In genomic region chr3:134708025-134708597, GRCh38 we compare ENCODE assay signal across 25 cellular contexts. TPM values are rescaled to one million over a fixed set of nuclear protein-coding genes. Genes with fewer than 3 reads are reported as not detected.
DNase-seq lines count a peak whose midpoint lies in the region; ATAC-seq, FAIRE-seq and TF ChIP-seq lines count a peak whose summit lies in the region.
"Had no signal": no experiment of that assay in that cellular context is flagged by ENCODE, and none has a peak within 500 bp of the region (broad histone marks: within the 10 kb centered on the region; RNA-seq: fewer than 3 reads in every experiment).

No MANE protein-coding gene starts in this region.

- H3K4me3 ChIP-seq in ACC112 (ENCODE audit: low read depth, low read length), result peak overlapping the region; percentile 35; the same call in 1 of the 2 replicates
- no peak overlapping the region for H3K4me3 ChIP-seq in astrocyte (ENCODE audit: insufficient read depth, low read depth, low read length)
- no peak overlapping the region for H3K4me3 ChIP-seq in thyroid gland (replicated peaks in 1 of 3)
- H3K4me3 ChIP-seq: A549; BLaER1 treated with 17β-estradiol and CSF1 and Interleukin-3, amounts not matched to agents 10 nM and 100 nM; colonic mucosa; esophagus squamous epithelium; lung; mucosa of descending colon; right lobe of liver; upper lobe of left lung had no signal

- DNase-seq in HT1080 (ENCODE audit: low read depth) (peak; percentile 90), astrocyte (ENCODE audit: low read depth) (peak; percentile 14), kidney tubule cell (ENCODE audit: low spot score) (peak; percentile 66), thyroid gland (no peak), COR-L47 (lab: John Stamatoyannopoulos, UW) (no peak)
- DNase-seq in stimulated activated CD4-positive, alpha-beta T cell treated with anti-CD3 and anti-CD28 coated beads, Interleukin-4, amount 100 ng/mL, for 4 hours, result no peak
- DNase-seq: activated gamma-delta T cell treated with Interleukin-2 at 50 U/mL for 16 hours; colonic mucosa; DND-41; esophagus squamous epithelium; mucosa of descending colon; NCI-H1436 treated with DMSO at 0.1 percent for 48 hours; NCI-H524; nephron progenitor cell; NK-92 treated with Interleukin-12 subunit alpha and Interleukin-12 subunit beta, amount 100 ng/mL, for 24 hours; right lobe of liver; upper lobe of left lung had no signal

- H3K27ac Mint-ChIP-seq in astrocyte (ENCODE audit: unreplicated experiment), result no peak overlapping the region
- H3K27ac Mint-ChIP-seq: nephron progenitor cell; T-helper 1 cell treated with Interleukin-12 subunit alpha and Interleukin-12 subunit beta and Interleukin-4 antibody, amounts not matched to agents 30 μg/mL and 1 μg/mL, for 36 hours had no signal

- no peaks in the 10 kb centered on the region for H4K20me1 ChIP-seq in astrocyte (ENCODE audit: insufficient read depth, low read length)
- H4K20me1 ChIP-seq: BLaER1 treated with 17β-estradiol and CSF1 and Interleukin-3, amounts not matched to agents 10 nM and 100 nM had no signal

- H3K27me3 ChIP-seq in ACC112 (ENCODE audit: insufficient read depth, low read length) (no peaks in the 10 kb centered on the region), astrocyte (ENCODE audit: insufficient read depth, low read length) (no peaks in the 10 kb centered on the region), thyroid gland (no peaks in the 10 kb centered on the region)
- H3K27me3 ChIP-seq: BLaER1 treated with 17β-estradiol and CSF1 and Interleukin-3, amounts not matched to agents 10 nM and 100 nM; colonic mucosa; esophagus squamous epithelium; right lobe of liver; upper lobe of left lung had no signal

- H2AFZ ChIP-seq in ACC112 (ENCODE audit: low read length, unreplicated experiment) (peak overlapping the region; percentile 77), astrocyte (ENCODE audit: low read depth, low read length) (no peak overlapping the region)

- H3K4me1 Mint-ChIP-seq in astrocyte (ENCODE audit: low read depth, unreplicated experiment), result peaks cover 23% of the 10 kb centered on the region

- TF ChIP-seq POLR2A in thyroid gland (IDR thresholded peaks at IDR 0.05), result no peak

- H3K4me1 ChIP-seq in ACC112 (ENCODE audit: control insufficient read depth, insufficient read depth, low read length, unreplicated experiment), result peaks cover 46% of the 10 kb centered on the region
- H3K4me1 ChIP-seq in astrocyte (ENCODE audit: insufficient read depth, low read length), result peaks cover 27% of the 10 kb centered on the region
- peaks cover 3 to 12% of the 10 kb centered on the region in 2 donors for H3K4me1 ChIP-seq in thyroid gland
- H3K4me1 ChIP-seq: A549, colonic mucosa, esophagus squamous epithelium, right lobe of liver, upper lobe of left lung had no signal

- peaks cover 3% of the 10 kb centered on the region for H3K9me3 Mint-ChIP-seq in astrocyte (ENCODE audit: unreplicated experiment)
- H3K9me3 Mint-ChIP-seq: nephron progenitor cell; T-helper 1 cell treated with Interleukin-12 subunit alpha and Interleukin-12 subunit beta and Interleukin-4 antibody, amounts not matched to agents 30 μg/mL and 1 μg/mL, for 36 hours had no signal

- TF ChIP-seq CTCF in astrocyte (IDR thresholded peaks at IDR 0.05; ENCODE audit: insufficient read depth, low read depth, low read length), result no peak
- TF ChIP-seq CTCF in thyroid gland (IDR thresholded peaks at IDR 0.05), result no peak

- H3K9me3 ChIP-seq in astrocyte (ENCODE audit: insufficient read depth, low read depth, low read length) (no peaks in the 10 kb centered on the region), thyroid gland (no peaks in the 10 kb centered on the region)
- H3K9me3 ChIP-seq: A549; BLaER1 treated with 17β-estradiol and CSF1 and Interleukin-3, amounts not matched to agents 10 nM and 100 nM; colonic mucosa; esophagus squamous epithelium; mucosa of descending colon; right lobe of liver; upper lobe of left lung had no signal

- H3K79me2 ChIP-seq in ACC112 (ENCODE audit: control insufficient read depth, insufficient read depth, low read length, unreplicated experiment), result no peaks in the 10 kb centered on the region
- no peaks in the 10 kb centered on the region for H3K79me2 ChIP-seq in astrocyte (ENCODE audit: insufficient read depth, low read length)

- 86 to 87% methylated on average over 1 of the region's 1 CpG for WGBS in thyroid gland, 2 donors

- peak overlapping the region; percentile 69 for H3K9ac ChIP-seq in astrocyte (ENCODE audit: low read length)
- H3K9ac ChIP-seq: BLaER1 treated with 17β-estradiol and CSF1 and Interleukin-3, amounts not matched to agents 10 nM and 100 nM had no signal

- peak overlapping the region; percentile 67 for H3K4me2 ChIP-seq in astrocyte (ENCODE audit: low read length)
- H3K4me2 ChIP-seq: A549; BLaER1 treated with 17β-estradiol and CSF1 and Interleukin-3, amounts not matched to agents 10 nM and 100 nM had no signal

- ATAC-seq in GM19397 (IDR thresholded peaks at IDR 0.05; ENCODE audit: unreplicated experiment), result no peak
- ATAC-seq: mucosa of descending colon, Panc1, right lobe of liver had no signal

- intact Hi-C loops in thyroid gland (cut with DNase I), result no loop called here

- no peak overlapping the region for H3K4me3 Mint-ChIP-seq in astrocyte (ENCODE audit: unreplicated experiment)
- H3K4me3 Mint-ChIP-seq: nephron progenitor cell; T-helper 1 cell treated with Interleukin-12 subunit alpha and Interleukin-12 subunit beta and Interleukin-4 antibody, amounts not matched to agents 30 μg/mL and 1 μg/mL, for 36 hours had no signal

- peaks cover 21% of the 10 kb centered on the region for H3K27me3 Mint-ChIP-seq in astrocyte (ENCODE audit: low read depth, unreplicated experiment)

- peak; percentile 78 for FAIRE-seq in astrocyte (lab: Jason Lieb, UNC)
- FAIRE-seq: A549 had no signal

- no peaks in the 10 kb centered on the region for H3K36me3 Mint-ChIP-seq in astrocyte (ENCODE audit: low read depth, unreplicated experiment)

- H3K36me3 ChIP-seq in ACC112 (ENCODE audit: insufficient read depth, low read length), result no peaks in the 10 kb centered on the region
- H3K36me3 ChIP-seq in astrocyte (ENCODE audit: insufficient read depth, low read length), result no peaks in the 10 kb centered on the region
- H3K36me3 ChIP-seq in thyroid gland, result no peaks in the 10 kb centered on the region
- H3K36me3 ChIP-seq: BLaER1 treated with 17β-estradiol and CSF1 and Interleukin-3, amounts not matched to agents 10 nM and 100 nM; colonic mucosa; esophagus squamous epithelium; right lobe of liver; upper lobe of left lung had no signal

- H3K27ac ChIP-seq in ACC112 (ENCODE audit: low read depth, low read length), result peak overlapping the region; percentile 99
- peak overlapping the region; percentile 94 for H3K27ac ChIP-seq in astrocyte (ENCODE audit: low read depth, low read length)
- no peak overlapping the region for H3K27ac ChIP-seq in thyroid gland
- H3K27ac ChIP-seq: A549; BLaER1 treated with 17β-estradiol and CSF1 and Interleukin-3, amounts not matched to agents 10 nM and 100 nM; colonic mucosa; esophagus squamous epithelium; right lobe of liver; upper lobe of left lung had no signal

RNA-seq across cellular contexts. Expression of gene KY, which starts 57.3 kb away (rescaled TPM):
- total RNA-seq in HT1080 (2014; rRNA removed; shearing (Covaris generic)), result not detected in 2 replicates
- polyA plus RNA-seq in HT1080 (2015; cell fraction: cytosol; rRNA removed), result not detected in 2 replicates
- polyA plus RNA-seq in HT1080 (2015; cell fraction: nucleus; rRNA removed), result not detected in 2 replicates
- total RNA-seq in astrocyte (0.11 TPM in 1 of 2 replicates, not detected in the other), thyroid gland (10 to 100 TPM in 1 of 4 donors, 1 to 10 TPM in 3; 3.2 to 10.2 (median 7.2) TPM)
- total RNA-seq: right lobe of liver, SK-MEL-5 had no signal

Comparison
In these comparisons a context has a peak if more than half of its experiments do, and no peak if none do; other contexts are left out.
1. H3K27ac ChIP-seq: peak in ACC112 (single experiment) and astrocyte (single experiment); none in thyroid gland (0 of 3).
2. DNase-seq: peak in HT1080 (single experiment), astrocyte (single experiment) and kidney tubule cell (single experiment); none in thyroid gland (0 of 2), COR-L47 (single experiment) and stimulated activated CD4-positive, alpha-beta T cell treated with anti-CD3 and anti-CD28 coated beads, Interleukin-4, amount 100 ng/mL, for 4 hours (0 of 2).